Comparison of ENCODE assay signal across 9 cellular contexts in the genomic region with DNA sequence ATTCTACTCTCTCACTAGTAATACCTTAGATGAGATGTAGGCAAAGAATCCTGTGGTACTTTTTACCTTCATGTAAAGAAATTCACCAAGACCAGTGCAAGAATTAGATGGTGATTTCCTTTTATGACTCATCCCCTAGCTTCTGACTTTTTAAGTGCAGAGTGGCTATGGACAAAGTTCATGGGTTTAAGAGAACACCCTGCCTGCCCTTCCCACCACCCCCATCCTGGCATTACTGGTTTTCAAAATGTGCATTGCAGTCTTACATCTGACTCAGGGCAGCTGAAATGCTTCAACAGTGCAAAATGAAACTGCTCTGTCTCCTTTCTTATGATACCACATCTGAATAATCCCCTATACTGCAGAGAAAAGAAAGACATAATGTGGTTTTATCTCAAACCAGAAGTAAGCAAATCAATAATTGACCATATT. TPM values are rescaled to one million over a fixed set of nuclear protein-coding genes. Genes with fewer than 3 reads are reported as not detected.
A peak's percentile ranks its signal among the peaks of the same experiment; 100 is the strongest.
DNase-seq lines count a peak whose midpoint lies in the region; ATAC-seq and TF ChIP-seq lines count a peak whose summit lies in the region.
"Had no signal": no experiment of that assay in that cellular context is flagged by ENCODE, and none has a peak within 500 bp of the region (broad histone marks: within the 10 kb centered on the region; RNA-seq: fewer than 3 reads in every experiment).

No MANE protein-coding gene starts in this region.

- intact Hi-C loops in Caco-2 (cut with micrococcal nuclease; ENCODE audit: unreplicated experiment): loop anchor here (1.0 to 2.0 kb wide), 3 partner anchors 243 to 725 kb away; no protein-coding TSS in a partner anchor
- intact Hi-C loops in esophagus squamous epithelium (cut with DNase I): no loop called here

- H3K4me3 Mint-ChIP-seq in Caco-2 (ENCODE audit: unreplicated experiment): peak overlapping the region; percentile 25
- H3K4me3 Mint-ChIP-seq in stimulated activated naive CD8-positive, alpha-beta T cell treated with anti-CD3 and anti-CD28 coated beads, Interleukin-15, amount 100 ng/mL, for 72 hours: peak overlapping the region; percentile 10 to 19
- H3K4me3 Mint-ChIP-seq: dendritic cell treated with granulocyte-macrophage colony-stimulating factor and Interleukin-4, amounts not matched to agents 40 ng/mL and 50 ng/mL, for 4 days had no signal

- DNase-seq in Caco-2 (peak; percentile 47 to 48), choroid plexus epithelial cell (ENCODE audit: low read depth) (peak; percentile 81), NCI-H446 (lab: John Stamatoyannopoulos, UW) (no peak), esophagus squamous epithelium (lab: John Stamatoyannopoulos, UW) (no peak)
- DNase-seq in stimulated activated naive CD8-positive, alpha-beta T cell treated with anti-CD3 and anti-CD28 coated beads, Interleukin-15, amount 100 ng/mL, for 72 hours: peak; percentile 20 to 80
- DNase-seq in activated CD8-positive, alpha-beta memory T cell treated with anti-CD3 and anti-CD28 coated beads, Interleukin-2, amount 50 U/mL, for 4 hours: no peak

- no peaks in the 10 kb centered on the region for H3K27me3 Mint-ChIP-seq in Caco-2 (ENCODE audit: insufficient read depth, unreplicated experiment)
- H3K27me3 Mint-ChIP-seq in stimulated activated naive CD8-positive, alpha-beta T cell treated with anti-CD3 and anti-CD28 coated beads, Interleukin-15, amount 100 ng/mL, for 72 hours: no peaks in the 10 kb centered on the region

- H3K4me1 ChIP-seq in Caco-2: peaks cover 20% of the 10 kb centered on the region
- H3K4me1 ChIP-seq in esophagus squamous epithelium: peaks cover 0 to 37% (median 11%) of the 10 kb centered on the region in 3 donors

- TF ChIP-seq POLR2A in esophagus squamous epithelium (IDR thresholded peaks at IDR 0.05): no peak

- H3K4me3 ChIP-seq in Caco-2 (ENCODE audit: low read depth, low read length) (no peak overlapping the region), choroid plexus epithelial cell (ENCODE audit: low read depth, low read length) (no peak overlapping the region), esophagus squamous epithelium (no peak overlapping the region)

- ATAC-seq in GM21367 (IDR thresholded peaks at IDR 0.05; ENCODE audit: unreplicated experiment): peak; percentile 42
- peak; percentile 73 for ATAC-seq in HG03520 (IDR thresholded peaks at IDR 0.05; ENCODE audit: unreplicated experiment)
- peak; percentile 95 for ATAC-seq in stimulated activated naive CD8-positive, alpha-beta T cell treated with anti-CD3 and anti-CD28 coated beads, Interleukin-15, amount 100 ng/mL, for 72 hours

- H3K36me3 ChIP-seq in Caco-2 (ENCODE audit: control insufficient read depth, insufficient read depth, low read length) (no peaks in the 10 kb centered on the region), esophagus squamous epithelium (no peaks in the 10 kb centered on the region)

- H3K27ac Mint-ChIP-seq in Caco-2 (ENCODE audit: unreplicated experiment): peak overlapping the region; percentile 10
- peak overlapping the region in 1 of 2 donors; percentile 80 for H3K27ac Mint-ChIP-seq in stimulated activated naive CD8-positive, alpha-beta T cell treated with anti-CD3 and anti-CD28 coated beads, Interleukin-15, amount 100 ng/mL, for 72 hours
- H3K27ac Mint-ChIP-seq: dendritic cell treated with granulocyte-macrophage colony-stimulating factor and Interleukin-4, amounts not matched to agents 40 ng/mL and 50 ng/mL, for 4 days had no signal

- H3K4me1 Mint-ChIP-seq in Caco-2 (ENCODE audit: low read depth, unreplicated experiment): peaks cover 20% of the 10 kb centered on the region
- H3K4me1 Mint-ChIP-seq in stimulated activated naive CD8-positive, alpha-beta T cell treated with anti-CD3 and anti-CD28 coated beads, Interleukin-15, amount 100 ng/mL, for 72 hours: peaks cover 32% of the 10 kb centered on the region

- peaks cover 9% of the 10 kb centered on the region for H3K9me3 Mint-ChIP-seq in Caco-2 (ENCODE audit: unreplicated experiment)
- H3K9me3 Mint-ChIP-seq in stimulated activated naive CD8-positive, alpha-beta T cell treated with anti-CD3 and anti-CD28 coated beads, Interleukin-15, amount 100 ng/mL, for 72 hours: no peaks in the 10 kb centered on the region
- H3K9me3 Mint-ChIP-seq: dendritic cell treated with granulocyte-macrophage colony-stimulating factor and Interleukin-4, amounts not matched to agents 40 ng/mL and 50 ng/mL, for 4 days had no signal

- H3K27ac ChIP-seq in esophagus squamous epithelium: peak overlapping the region in 2 of 4 donors; percentile 30 to 46

- H3K9me3 ChIP-seq in Caco-2: no peaks in the 10 kb centered on the region
- H3K9me3 ChIP-seq in esophagus squamous epithelium: no peaks in the 10 kb centered on the region

- peaks cover 11% of the 10 kb centered on the region for H3K36me3 Mint-ChIP-seq in Caco-2 (ENCODE audit: insufficient read depth, unreplicated experiment)

- TF ChIP-seq CTCF in Caco-2 (IDR thresholded peaks at IDR 0.05; ENCODE audit: insufficient read depth in 1 of 2, low read depth in 1 of 2, low read length in 1 of 2, severe bottlenecking in 1 of 2, unreplicated experiment in 1 of 2) (no peak), choroid plexus epithelial cell (conservative IDR thresholded peaks at IDR 0.05; ENCODE audit: low read depth, low read length) (peak; percentile 6), esophagus squamous epithelium (IDR thresholded peaks at IDR 0.05) (peak in 2 of 6 experiments; percentile 15 to 17)

- no TSS peak for BruUV-seq in Caco-2 (replicated peaks; lab: Mats Ljungman, UMichigan)

- no peaks in the 10 kb centered on the region for H3K27me3 ChIP-seq in Caco-2 (replicated peaks; ENCODE audit: control insufficient read depth, insufficient read depth, low read length)
- no peaks in the 10 kb centered on the region for H3K27me3 ChIP-seq in esophagus squamous epithelium

- CTCF ChIA-PET in Caco-2 (lab: Charles Lee): interaction anchor here (0.6 kb wide), 1 partner anchor 448 kb away, joined by 6 read pairs; no protein-coding TSS in a partner anchor

- POLR2A ChIA-PET in Caco-2 (lab: Charles Lee): no interaction called here

RNA-seq across cellular contexts. Expression of gene MAIP1, which starts 22.6 kb away (rescaled TPM):
- total RNA-seq in Caco-2 (2022) (39.4 and 42.1 TPM in 2 replicates), esophagus squamous epithelium (10 to 100 TPM; 10.4 to 27.4 (median 22.0) TPM)

RNA-seq across cellular contexts. Expression of gene TYW5, which starts 22.7 kb away (rescaled TPM):
- total RNA-seq in Caco-2 (2022) (13.9 and 14.5 TPM in 2 replicates), esophagus squamous epithelium (1 to 10 TPM; 3.0 to 8.8 (median 5.8) TPM)

Comparison
In these comparisons a context has a peak if more than half of its experiments do, and no peak if none do; other contexts are left out.
1. DNase-seq: peak in Caco-2 (2 of 2), choroid plexus epithelial cell (single experiment) and stimulated activated naive CD8-positive, alpha-beta T cell treated with anti-CD3 and anti-CD28 coated beads, Interleukin-15, amount 100 ng/mL, for 72 hours (2 of 2); none in activated CD8-positive, alpha-beta memory T cell treated with anti-CD3 and anti-CD28 coated beads, Interleukin-2, amount 50 U/mL, for 4 hours (single experiment), NCI-H446 (0 of 2) and esophagus squamous epithelium (single experiment).
2. ATAC-seq: peak in every context shown above with its lines; median percentile 95 in stimulated activated naive CD8-positive, alpha-beta T cell treated with anti-CD3 and anti-CD28 coated beads, Interleukin-15, amount 100 ng/mL, for 72 hours; 73 in HG03520; 42 in GM21367.